2 cellular contexts compared by ENCODE assay signal in genomic region chr11:65391007-65391406, GRCh38.
A peak's percentile ranks its signal among the peaks of the same experiment; 100 is the strongest.
TF ChIP-seq lines count a peak whose summit lies in the region.

No MANE protein-coding gene starts in this region.

TF ChIP-seq in liver, 16 proteins besides CTCF, POLR2A, EP300 and RAD21:
- TF ChIP-seq EGR1 (IDR thresholded peaks at IDR 0.05; ENCODE audit: low read depth in 2 of 2), result peak in 1 of 2 donors; percentile 27
- TF ChIP-seq TAF1 (conservative IDR thresholded peaks at IDR 0.05), result no peak
- peak; percentile 66 for TF ChIP-seq NR2F2 (IDR thresholded peaks at IDR 0.05)
- no peak for TF ChIP-seq JUND (IDR thresholded peaks at IDR 0.05)
- TF ChIP-seq HNF4G (IDR thresholded peaks at IDR 0.05), result no peak
- no peak for TF ChIP-seq ATF3 (IDR thresholded peaks at IDR 0.05)
- peak; percentile 28 for TF ChIP-seq SP1 (IDR thresholded peaks at IDR 0.05)
- no peak for TF ChIP-seq FOXA2 (IDR thresholded peaks at IDR 0.05)
- TF ChIP-seq RXRA (IDR thresholded peaks at IDR 0.05), result peak in 1 of 2 donors; percentile 41
- no peak for TF ChIP-seq ZBTB33 (IDR thresholded peaks at IDR 0.05)

TF ChIP-seq in HepG2, 621 proteins besides CTCF, POLR2A, EP300 and RAD21:
- TF ChIP-seq SIN3B (IDR thresholded peaks at IDR 0.05; ENCODE audit: low read length) (no peak), ZNF724P (CRISPR knock-in tag; IDR thresholded peaks at IDR 0.05; ENCODE audit: borderline replicate concordance) (no peak), BCL3 (CRISPR knock-in tag; IDR thresholded peaks at IDR 0.05) (no peak), ZNF782 (CRISPR knock-in tag; IDR thresholded peaks at IDR 0.05; ENCODE audit: borderline replicate concordance) (no peak), KLF13 (CRISPR knock-in tag; IDR thresholded peaks at IDR 0.05) (no peak), ZNF20 (CRISPR knock-in tag; IDR thresholded peaks at IDR 0.05) (no peak), SMAD3 (CRISPR knock-in tag; IDR thresholded peaks at IDR 0.05) (no peak), YEATS4 (CRISPR knock-in tag; IDR thresholded peaks at IDR 0.05; ENCODE audit: borderline replicate concordance) (no peak), ZHX2 (IDR thresholded peaks at IDR 0.05; ENCODE audit: low read depth) (no peak), ZHX2 (CRISPR knock-in tag; IDR thresholded peaks at IDR 0.05; ENCODE audit: borderline replicate concordance) (no peak), MLLT10 (CRISPR knock-in tag; IDR thresholded peaks at IDR 0.05) (no peak), AFF4 (CRISPR knock-in tag; IDR thresholded peaks at IDR 0.05) (no peak), ZNF414 (CRISPR knock-in tag; IDR thresholded peaks at IDR 0.05) (no peak), ZNF460 (CRISPR knock-in tag; IDR thresholded peaks at IDR 0.05; ENCODE audit: borderline replicate concordance) (no peak)
TF ChIP-seq in HepG2: peak in this region for 0.
